21 cellular contexts compared by ENCODE assay signal in the genomic region with DNA sequence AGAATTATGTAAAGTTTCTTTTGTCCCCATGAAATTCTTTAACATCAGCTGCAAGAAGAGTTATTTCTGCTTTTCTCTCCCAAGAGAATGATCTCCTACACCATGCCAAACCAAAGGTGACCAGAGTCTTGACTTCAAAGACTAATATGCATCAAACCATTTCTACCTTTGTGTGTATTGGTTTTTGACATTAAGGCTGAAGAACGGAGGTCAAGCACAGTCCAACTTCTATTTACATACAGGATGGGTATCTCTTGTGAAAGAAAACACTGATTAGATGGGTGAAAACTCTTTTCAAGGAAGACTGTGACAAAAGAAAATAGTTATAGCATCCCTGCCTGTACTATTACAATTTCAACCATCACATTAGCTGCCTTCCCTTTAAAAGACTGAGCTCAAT.
A peak's percentile ranks its signal among the peaks of the same experiment; 100 is the strongest.
DNase-seq lines count a peak whose midpoint lies in the region; ATAC-seq, FAIRE-seq and TF ChIP-seq lines count a peak whose summit lies in the region.
"Had no signal": no experiment of that assay in that cellular context is flagged by ENCODE, and none has a peak within 500 bp of the region (broad histone marks: within the 10 kb centered on the region; RNA-seq: fewer than 3 reads in every experiment).

No MANE protein-coding gene starts in this region.

- DNase-seq in D721Med (ENCODE audit: insufficient read length, low spot score) (no peak), endodermal cell (no peak), nephron progenitor cell (no peak), type B pancreatic cell (ENCODE audit: extremely low spot score, unreplicated experiment) (no peak), left lung (no peak), NCI-H82 treated with DMSO at 0.1 percent for 48 hours (lab: John Stamatoyannopoulos, UW; ENCODE audit: unreplicated experiment) (no peak), amygdala (lab: John Stamatoyannopoulos, UW) (no peak)
- DNase-seq: CD4-positive, CD25-positive, alpha-beta regulatory T cell; CD8-positive, alpha-beta T cell; DMS53; DMS79 treated with DMSO at 0.1 percent for 48 hours; GF-D8; H9 had no signal

- peak overlapping the region; percentile 56 for H3K27ac ChIP-seq in endodermal cell (ENCODE audit: low read depth, low read length)
- no peak overlapping the region for H3K27ac ChIP-seq in left lung
- H3K27ac ChIP-seq: BLaER1, C4-2B had no signal

- no peaks in the 10 kb centered on the region for H3K27me3 ChIP-seq in endodermal cell (ENCODE audit: control insufficient read depth, insufficient read depth, low read length, poor library complexity, severe bottlenecking)
- no peaks in the 10 kb centered on the region for H3K27me3 ChIP-seq in left lung
- H3K27me3 ChIP-seq: BLaER1 had no signal

- H3K4me1 ChIP-seq in endodermal cell (ENCODE audit: control insufficient read depth, insufficient read depth, low read length) (peaks cover 13% of the 10 kb centered on the region), left lung (peaks cover 0 to 5% of the 10 kb centered on the region in 2 donors)
- H3K4me1 ChIP-seq: BLaER1 had no signal

- peak; percentile 87 for FAIRE-seq in D721Med (lab: Jason Lieb, UNC)
- FAIRE-seq: A204.1, GM12891, GM18507 had no signal

- H3K9ac ChIP-seq in endodermal cell (ENCODE audit: extremely low read depth, low read length, poor library complexity, severe bottlenecking), result no peak overlapping the region
- H3K9ac ChIP-seq: BLaER1 had no signal

- H3K36me3 ChIP-seq in endodermal cell (ENCODE audit: control insufficient read depth, insufficient read depth, low read length) (no peaks in the 10 kb centered on the region), left lung (no peaks in the 10 kb centered on the region)
- H3K36me3 ChIP-seq: BLaER1 had no signal

- TF ChIP-seq CTCF in D721Med (IDR thresholded peaks at IDR 0.05; ENCODE audit: insufficient read depth, missing control alignments) (no peak), endodermal cell (conservative IDR thresholded peaks at IDR 0.05) (no peak), nephron progenitor cell (IDR thresholded peaks at IDR 0.05) (no peak), type B pancreatic cell (conservative IDR thresholded peaks at IDR 0.05) (no peak), left lung (IDR thresholded peaks at IDR 0.05) (no peak)

- H3K27ac Mint-ChIP-seq in endodermal cell, result no peak overlapping the region
- peak overlapping the region; percentile 64 for H3K27ac Mint-ChIP-seq in nephron progenitor cell
- peak overlapping the region; percentile 75 for H3K27ac Mint-ChIP-seq in type B pancreatic cell
- H3K27ac Mint-ChIP-seq: B cell; CD4-positive, CD25-positive, alpha-beta regulatory T cell; CD8-positive, alpha-beta T cell; GM23338; H9 had no signal

- H3K9me3 ChIP-seq in endodermal cell (ENCODE audit: control insufficient read depth, low read length), result no peaks in the 10 kb centered on the region
- H3K9me3 ChIP-seq in left lung, result no peaks in the 10 kb centered on the region
- H3K9me3 ChIP-seq: BLaER1 had no signal

- H3K4me1 Mint-ChIP-seq in endodermal cell (peaks cover 44% of the 10 kb centered on the region), nephron progenitor cell (peaks cover 57% of the 10 kb centered on the region), type B pancreatic cell (ENCODE audit: unreplicated experiment) (peaks cover 47% of the 10 kb centered on the region)
- H3K4me1 Mint-ChIP-seq: B cell; CD4-positive, CD25-positive, alpha-beta regulatory T cell had no signal

- H3K4me3 ChIP-seq in endodermal cell (ENCODE audit: low read length) (no peak overlapping the region), left lung (no peak overlapping the region)
- H3K4me3 ChIP-seq: BLaER1, GM23338 had no signal

- H3K27me3 Mint-ChIP-seq in endodermal cell (ENCODE audit: insufficient read depth) (no peaks in the 10 kb centered on the region), nephron progenitor cell (ENCODE audit: low read depth, poor library complexity) (no peaks in the 10 kb centered on the region), type B pancreatic cell (no peaks in the 10 kb centered on the region)

- no peaks in the 10 kb centered on the region for H3K9me3 Mint-ChIP-seq in endodermal cell
- H3K9me3 Mint-ChIP-seq in nephron progenitor cell, result no peaks in the 10 kb centered on the region
- peaks cover 8% of the 10 kb centered on the region for H3K9me3 Mint-ChIP-seq in type B pancreatic cell
- H3K9me3 Mint-ChIP-seq: CD4-positive, CD25-positive, alpha-beta regulatory T cell; CD8-positive, alpha-beta T cell; GM23338; H9 had no signal

- H3K4me3 Mint-ChIP-seq in endodermal cell (no peak overlapping the region), nephron progenitor cell (no peak overlapping the region), type B pancreatic cell (no peak overlapping the region)
- H3K4me3 Mint-ChIP-seq: B cell; CD4-positive, CD25-positive, alpha-beta regulatory T cell; CD8-positive, alpha-beta T cell; GM23338; H9 had no signal

- intact Hi-C loops in left lung (cut with DNase I), result no loop called here

- no CpG with 5 or more reads among the region's 1 CpG for WGBS in endodermal cell (ENCODE audit: insufficient coverage in 1 of 2, insufficient read length in 1 of 2), 2 experiments

- ATAC-seq in left lung, result no peak
- ATAC-seq: CD8-positive, alpha-beta T cell; GM23338; HCT116 had no signal

- H3K36me3 Mint-ChIP-seq in endodermal cell (ENCODE audit: low read depth) (no peaks in the 10 kb centered on the region), nephron progenitor cell (ENCODE audit: low read depth) (peaks cover 26% of the 10 kb centered on the region), type B pancreatic cell (peaks cover 12% of the 10 kb centered on the region)
- H3K36me3 Mint-ChIP-seq: CD4-positive, CD25-positive, alpha-beta regulatory T cell; CD8-positive, alpha-beta T cell had no signal
